In the genomic region with DNA sequence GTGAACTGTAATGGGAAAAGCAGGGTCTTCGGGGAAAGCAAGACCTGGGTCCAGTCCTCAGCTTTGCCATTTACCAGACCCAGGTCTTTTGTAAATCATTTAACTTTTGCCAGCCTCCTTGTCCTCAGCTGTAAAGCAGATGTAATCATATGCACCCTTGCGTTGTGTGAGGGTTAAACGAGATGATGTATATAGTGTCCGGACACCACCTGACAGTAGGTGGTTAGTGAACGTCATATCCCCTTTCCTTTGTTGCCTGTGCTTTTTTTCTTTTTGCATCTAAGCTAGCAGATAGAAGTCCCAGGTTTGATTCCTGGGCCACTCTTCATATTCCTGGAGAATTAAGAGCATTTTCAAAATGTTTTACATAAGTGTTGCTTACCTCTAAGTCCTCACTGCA, we compare ENCODE assay signal across 24 cellular contexts. TPM values are rescaled to one million over a fixed set of nuclear protein-coding genes. Genes with fewer than 3 reads are reported as not detected.
DNase-seq lines count a peak whose midpoint lies in the region; ATAC-seq, FAIRE-seq and TF ChIP-seq lines count a peak whose summit lies in the region.
"Had no signal": no experiment of that assay in that cellular context is flagged by ENCODE, and none has a peak within 500 bp of the region (broad histone marks: within the 10 kb centered on the region; RNA-seq: fewer than 3 reads in every experiment).

No MANE protein-coding gene starts in this region.

- intact Hi-C loops in activated CD4-positive, alpha-beta T cell treated with anti-CD3 and anti-CD28 coated beads for 36 hours (cut with DNase I, micrococcal nuclease) = loop anchor here (5.0 to 10.0 kb wide), 6 partner anchors 66 to 1051 kb away; no protein-coding TSS in a partner anchor

- CTCF ChIA-PET in activated CD4-positive, alpha-beta T cell treated with anti-CD3 and anti-CD28 coated beads for 36 hours (lab: Charles Lee) = interaction anchor here (0.5 to 1.2 kb wide), 5 partner anchors 41 to 165 kb away, joined by 3 to 5 read pairs (median 4); no protein-coding TSS in a partner anchor
- CTCF ChIA-PET in activated CD8-positive, alpha-beta T cell treated with anti-CD3 and anti-CD28 coated beads, Interleukin-2, amount 10 ng/mL, durations not matched to agents 7 days and 5 days (lab: Charles Lee) = interaction anchor here (0.8 to 3.2 kb wide), 8 partner anchors 11 to 123 kb away, joined by 3 to 11 read pairs (median 4); a partner anchor contains a TSS

- H3K27me3 Mint-ChIP-seq in activated CD4-positive, alpha-beta T cell treated with anti-CD3 and anti-CD28 coated beads for 36 hours = no peaks in the 10 kb centered on the region
- no peaks in the 10 kb centered on the region for H3K27me3 Mint-ChIP-seq in activated CD8-positive, alpha-beta T cell treated with anti-CD3 and anti-CD28 coated beads, Interleukin-2, amount 10 ng/mL, durations not matched to agents 7 days and 5 days (ENCODE audit: low read depth)

- POLR2A ChIA-PET in activated CD4-positive, alpha-beta T cell treated with anti-CD3 and anti-CD28 coated beads for 36 hours (lab: Charles Lee) = interaction anchor here (0.6 to 1.5 kb wide), 2 partner anchors 96 to 164 kb away, joined by 3 read pairs; no protein-coding TSS in a partner anchor
- POLR2A ChIA-PET in activated CD8-positive, alpha-beta T cell treated with anti-CD3 and anti-CD28 coated beads, Interleukin-2, amount 10 ng/mL, durations not matched to agents 7 days and 5 days (lab: Charles Lee) = interaction anchor here (1.0 to 1.5 kb wide), 5 partner anchors 21 to 94 kb away, joined by 3 to 9 read pairs (median 4); a partner anchor contains a TSS

- ATAC-seq in activated CD4-positive, alpha-beta T cell treated with anti-CD3 and anti-CD28 coated beads for 36 hours = no peak
- peak; percentile 21 for ATAC-seq in GM21381 (IDR thresholded peaks at IDR 0.05; ENCODE audit: unreplicated experiment)
- ATAC-seq in activated CD8-positive, alpha-beta T cell treated with anti-CD3 and anti-CD28 coated beads, Interleukin-2, amount 10 ng/mL, durations not matched to agents 7 days and 5 days = no peak
- ATAC-seq in foreskin keratinocyte = no peak
- ATAC-seq in GM19351 (IDR thresholded peaks at IDR 0.05; ENCODE audit: unreplicated experiment) = no peak

- H3K27ac Mint-ChIP-seq in activated CD4-positive, alpha-beta T cell treated with anti-CD3 and anti-CD28 coated beads for 36 hours = peak overlapping the region; percentile 87
- H3K27ac Mint-ChIP-seq in activated CD8-positive, alpha-beta T cell treated with anti-CD3 and anti-CD28 coated beads, Interleukin-2, amount 10 ng/mL, durations not matched to agents 7 days and 5 days = peak overlapping the region; percentile 92
- H3K27ac Mint-ChIP-seq: naive B cell, WTC11 had no signal

- no peak overlapping the region for H3K4me3 ChIP-seq in keratinocyte (ENCODE audit: control insufficient read depth in 2 of 3, extremely low read depth in 1 of 3, insufficient read depth in 2 of 3, low read depth in 1 of 3, low read length in 3 of 3)
- H3K4me3 ChIP-seq: HAP-1, heart left ventricle, upper lobe of left lung had no signal

- no peak overlapping the region for H2AFZ ChIP-seq in keratinocyte (ENCODE audit: control insufficient read depth, low read length)

- peaks cover 93% of the 10 kb centered on the region for H3K4me1 Mint-ChIP-seq in activated CD4-positive, alpha-beta T cell treated with anti-CD3 and anti-CD28 coated beads for 36 hours
- H3K4me1 Mint-ChIP-seq in activated CD8-positive, alpha-beta T cell treated with anti-CD3 and anti-CD28 coated beads, Interleukin-2, amount 10 ng/mL, durations not matched to agents 7 days and 5 days (ENCODE audit: low read depth) = peaks cover 84% of the 10 kb centered on the region

- no peak for DNase-seq in activated CD4-positive, alpha-beta T cell treated with anti-CD3 and anti-CD28 coated beads for 36 hours
- DNase-seq in activated CD4-positive, alpha-beta T cell treated with anti-CD3 and anti-CD28 coated beads for 4 hours = no peak
- DNase-seq in activated CD8-positive, alpha-beta T cell treated with anti-CD3 and anti-CD28 coated beads, Interleukin-2, amount 10 ng/mL, durations not matched to agents 7 days and 5 days = no peak
- DNase-seq in keratinocyte (ENCODE audit: low read depth, low spot score) (no peak), foreskin keratinocyte (no peak), NCI-H146 treated with DMSO at 0.1 percent for 48 hours (lab: John Stamatoyannopoulos, UW; ENCODE audit: unreplicated experiment) (no peak)
- DNase-seq: activated effector memory CD4-positive, alpha-beta T cell treated with anti-CD3 and anti-CD28 coated beads, Interleukin-2, amount 50 U/mL, for 16 hours; Calu3; heart left ventricle; KBM-7; mesendoderm; naive B cell; NCI-H1436; NCI-H510A treated with DMSO at 0.1 percent for 48 hours; T1000; upper lobe of left lung had no signal

- TF ChIP-seq CTCF in keratinocyte (optimal IDR thresholded peaks at IDR 0.05 in 1 of 3, IDR thresholded peaks at IDR 0.05 in 1 of 3, conservative IDR thresholded peaks at IDR 0.05 in 1 of 3; ENCODE audit: extremely low read depth in 1 of 3, insufficient read depth in 2 of 3, low read length in 3 of 3) (no peak), foreskin keratinocyte (conservative IDR thresholded peaks at IDR 0.05) (no peak)

- H3K9me3 Mint-ChIP-seq in activated CD4-positive, alpha-beta T cell treated with anti-CD3 and anti-CD28 coated beads for 36 hours (ENCODE audit: low read depth) = no peaks in the 10 kb centered on the region
- no peaks in the 10 kb centered on the region for H3K9me3 Mint-ChIP-seq in activated CD8-positive, alpha-beta T cell treated with anti-CD3 and anti-CD28 coated beads, Interleukin-2, amount 10 ng/mL, durations not matched to agents 7 days and 5 days (ENCODE audit: insufficient read depth)
- H3K9me3 Mint-ChIP-seq: naive B cell, WTC11 had no signal

- H3K27ac ChIP-seq in keratinocyte (ENCODE audit: control insufficient read depth, insufficient read depth, low read length) = no peak overlapping the region
- H3K27ac ChIP-seq in foreskin keratinocyte = no peak overlapping the region
- H3K27ac ChIP-seq: 22Rv1, heart left ventricle, upper lobe of left lung had no signal

- no peaks in the 10 kb centered on the region for H3K9me3 ChIP-seq in keratinocyte (ENCODE audit: control insufficient read depth, low read depth, low read length)
- H3K9me3 ChIP-seq: HAP-1, heart left ventricle, upper lobe of left lung had no signal

- peak; percentile 39 for FAIRE-seq in keratinocyte (lab: Jason Lieb, UNC)
- FAIRE-seq: astrocyte had no signal

- no peaks in the 10 kb centered on the region for H3K36me3 ChIP-seq in keratinocyte (ENCODE audit: control insufficient read depth in 2 of 2, extremely low read depth in 1 of 2, insufficient read depth in 2 of 2, low read length in 2 of 2)
- H3K36me3 ChIP-seq: HAP-1, heart left ventricle, upper lobe of left lung had no signal

- no peaks in the 10 kb centered on the region for H3K79me2 ChIP-seq in keratinocyte (ENCODE audit: control insufficient read depth, insufficient read depth, low read length)

- H3K4me1 ChIP-seq in keratinocyte (ENCODE audit: control insufficient read depth, extremely low read depth, insufficient read depth, low read length) = peaks cover 47% of the 10 kb centered on the region
- H3K4me1 ChIP-seq in foreskin keratinocyte = peaks cover 44% of the 10 kb centered on the region
- H3K4me1 ChIP-seq: upper lobe of left lung had no signal

- H3K27me3 ChIP-seq in keratinocyte (ENCODE audit: control insufficient read depth, extremely low read depth, insufficient read depth, low read length) (no peaks in the 10 kb centered on the region), foreskin keratinocyte (no peaks in the 10 kb centered on the region)
- H3K27me3 ChIP-seq: upper lobe of left lung had no signal

- peak overlapping the region; percentile 54 for H3K4me3 Mint-ChIP-seq in activated CD4-positive, alpha-beta T cell treated with anti-CD3 and anti-CD28 coated beads for 36 hours
- H3K4me3 Mint-ChIP-seq in activated CD8-positive, alpha-beta T cell treated with anti-CD3 and anti-CD28 coated beads, Interleukin-2, amount 10 ng/mL, durations not matched to agents 7 days and 5 days = peak overlapping the region; percentile 66
- H3K4me3 Mint-ChIP-seq: naive B cell, WTC11 had no signal

- no peaks in the 10 kb centered on the region for H4K20me1 ChIP-seq in keratinocyte (ENCODE audit: control insufficient read depth, extremely low read depth, insufficient read depth, low read length)

- dilution Hi-C loops in keratinocyte (cut with MboI; ENCODE audit: extremely low pct_ligation_motif_present, low sequenced_read_pairs) = no loop called here

- H3K4me2 ChIP-seq in keratinocyte (ENCODE audit: control insufficient read depth, extremely low read depth, insufficient read depth, low read depth, low read length) = no peak overlapping the region

- H3K36me3 Mint-ChIP-seq in activated CD4-positive, alpha-beta T cell treated with anti-CD3 and anti-CD28 coated beads for 36 hours (ENCODE audit: low read depth) = peaks cover 72% of the 10 kb centered on the region
- peaks cover 61% of the 10 kb centered on the region for H3K36me3 Mint-ChIP-seq in activated CD8-positive, alpha-beta T cell treated with anti-CD3 and anti-CD28 coated beads, Interleukin-2, amount 10 ng/mL, durations not matched to agents 7 days and 5 days (ENCODE audit: low read depth)
- H3K36me3 Mint-ChIP-seq: naive B cell, WTC11 had no signal

- no peaks in the 10 kb centered on the region for H3K9me1 ChIP-seq in keratinocyte (ENCODE audit: control insufficient read depth, extremely low read depth, insufficient read depth, low read length)

- no peak overlapping the region for H3K9ac ChIP-seq in keratinocyte (ENCODE audit: control insufficient read depth, extremely low read depth, insufficient read depth, low read length)

RNA-seq across cellular contexts. Expression of a gene that starts 28.5 kb away (rescaled TPM):
- total RNA-seq in activated CD4-positive, alpha-beta T cell treated with anti-CD3 and anti-CD28 coated beads for 36 hours = 10 to 100 TPM; 77.9 to 99.2 TPM
- total RNA-seq in activated CD8-positive, alpha-beta T cell treated with anti-CD3 and anti-CD28 coated beads, Interleukin-2, amount 10 ng/mL, durations not matched to agents 7 days and 5 days = 10 to 100 TPM; 17.3 to 19.6 TPM
- 0.63 to 1.0 TPM (median 0.67 TPM) in 3 replicates for polyA plus RNA-seq in keratinocyte
- 0.99 TPM for polyA plus RNA-seq in keratinocyte (2011; ENCODE audit: low read depth)
- polyA plus RNA-seq in keratinocyte (2011; cell fraction: cytosol; rRNA removed) = 0.88 and 0.92 TPM in 2 replicates
- polyA plus RNA-seq in keratinocyte (2011; cell fraction: nucleus; rRNA removed) = 0.53 and 0.99 TPM in 2 replicates
- polyA plus RNA-seq in keratinocyte (2012; ENCODE audit: low replicate concordance) = 0.42 and 1.5 TPM in 2 replicates
- polyA minus RNA-seq in keratinocyte = 0.82 to 1.3 TPM in 2 of 3 replicates, not detected in the other
- 1.3 TPM for polyA minus RNA-seq in keratinocyte (2011; cell fraction: cytosol; rRNA and poly(A)+ RNA removed)
- polyA minus RNA-seq in keratinocyte (2011; cell fraction: nucleus; rRNA and poly(A)+ RNA removed) = 0.95 and 2.3 TPM in 2 replicates
- 1.9 and 2.1 TPM in 2 replicates for total RNA-seq in foreskin keratinocyte
- polyA plus RNA-seq in foreskin keratinocyte = 0.79 and 1.9 TPM in 2 replicates
- total RNA-seq: Calu3, osteocyte, RPMI7951 had no signal
